In genomic region chr5:9920696-9921095, GRCh38 we compare ENCODE assay signal across 21 cellular contexts.
A peak's percentile ranks its signal among the peaks of the same experiment; 100 is the strongest.
DNase-seq lines count a peak whose midpoint lies in the region; ATAC-seq, FAIRE-seq and TF ChIP-seq lines count a peak whose summit lies in the region.
"Had no signal": no experiment of that assay in that cellular context is flagged by ENCODE, and none has a peak within 500 bp of the region (broad histone marks: within the 10 kb centered on the region; RNA-seq: fewer than 3 reads in every experiment).

No MANE protein-coding gene starts in this region.

- H4K5ac ChIP-seq in H1 (ENCODE audit: insufficient read length, low read depth, low read length), result no peak overlapping the region

- no peak overlapping the region for H3K27ac ChIP-seq in H1 (ENCODE audit: low read depth, low read length)
- H3K27ac ChIP-seq: C4-2B, PC-9, SJSA1 had no signal

- FAIRE-seq in H1 (lab: Jason Lieb, UNC), result no peak
- FAIRE-seq: D721Med had no signal

- no peak overlapping the region for H3K4me3 Mint-ChIP-seq in HFFc6

- no peaks in the 10 kb centered on the region for H3K27me3 Mint-ChIP-seq in HFFc6 (ENCODE audit: insufficient read depth)

- no peak overlapping the region for H2BK20ac ChIP-seq in H1 (ENCODE audit: low read length)

- in situ Hi-C loops in SK-MEL-5 (cut with HindIII; ENCODE audit: low pct_unique_long_range_greater_than_20kb, low sequenced_read_pairs), result no loop called here

- no peaks in the 10 kb centered on the region for H3K4me1 ChIP-seq in H1 (replicated peaks in 1 of 4; ENCODE audit: control insufficient read depth in 3 of 4, insufficient read depth in 4 of 4, low read length in 3 of 4)
- H3K4me1 ChIP-seq: HAP-1 had no signal

- TF ChIP-seq CTCF in HFFc6 (IDR thresholded peaks at IDR 0.05) (peak; percentile 49), H1 (IDR thresholded peaks at IDR 0.05; ENCODE audit: control extremely low read depth in 1 of 3, insufficient read depth in 1 of 3, low read depth in 1 of 3, low read length in 3 of 3) (0 out of 4 replicates have a peak, but pooled peaks of 1 of the 3 experiments have one; percentile 14)

- peaks cover 0 to 1% (median 0%) of the 10 kb centered on the region in 4 experiments; a peak in 1 of 7 replicates for H3K27me3 ChIP-seq in H1 (replicated peaks in 1 of 4; ENCODE audit: control insufficient read depth in 3 of 4, extremely low read depth in 1 of 4, insufficient read depth in 3 of 4, low read length in 3 of 4)
- H3K27me3 ChIP-seq: SJSA1 had no signal

- POLR2A ChIA-PET in H1 (lab: Charles Lee; ENCODE audit: partially characterized antibody), result no interaction called here

- DNase-seq in HFFc6 (no peak), SK-MEL-5 (ENCODE audit: low read depth, low spot score) (peak; percentile 35), H1 (ENCODE audit: low read depth in 1 of 2, low spot score in 2 of 2) (no peak), DMS53 (lab: John Stamatoyannopoulos, UW) (no peak)
- DNase-seq in effector CD8-positive, alpha-beta T cell (lab: John Stamatoyannopoulos, UW), result no peak
- DNase-seq: ACHN, AML-193, DMS79, NCI-H1105 treated with DMSO at 0.1 percent for 48 hours, NCI-H1694, NCI-H510A, NCI-H774, PC-9, SW 1271, T-helper 2 cell had no signal

- no peak for TF ChIP-seq POLR2A in H1 (IDR thresholded peaks at IDR 0.05; ENCODE audit: control extremely low read depth in 1 of 2, low read depth in 2 of 2, low read length in 2 of 2)

- WGBS in H1 (ENCODE audit: extremely low coverage in 1 of 2, insufficient coverage in 1 of 2, insufficient read length in 1 of 2, insufficient replicate concordance in 2 of 2, low coverage in 1 of 2, low lambda C conversion rate in 2 of 2, missing lambda C conversion rate in 1 of 2), 2 experiments, result 87% methylated on average over 8 of the region's 8 CpGs; no CpG with 5 or more reads in 1 of the 2 experiments

- no peak overlapping the region for H2AFZ ChIP-seq in H1 (ENCODE audit: low read length)
- H2AFZ ChIP-seq: PC-9 had no signal

- H3K36me3 Mint-ChIP-seq in HFFc6 (ENCODE audit: low read depth), result peaks cover 11% of the 10 kb centered on the region

- no peak overlapping the region for H3K14ac ChIP-seq in H1 (ENCODE audit: insufficient read length)

- H2BK5ac ChIP-seq in H1 (ENCODE audit: low read depth, low read length), result no peak overlapping the region

- no peak overlapping the region for H3K4me2 ChIP-seq in H1 (ENCODE audit: insufficient read depth in 1 of 2, low read depth in 2 of 2, low read length in 2 of 2)
- H3K4me2 ChIP-seq: PC-9 had no signal

- no peak overlapping the region for H3K56ac ChIP-seq in H1 (replicated peaks; ENCODE audit: insufficient read length, low read depth, low read length)

- H3K79me2 ChIP-seq in H1 (ENCODE audit: control insufficient read depth in 1 of 2, insufficient read depth in 2 of 2, low read length in 2 of 2), result no peaks in the 10 kb centered on the region

- H3K18ac ChIP-seq in H1 (ENCODE audit: extremely low read depth, low read length), result no peak overlapping the region

- H3K79me1 ChIP-seq in H1 (ENCODE audit: low read depth, low read length), result no peaks in the 10 kb centered on the region

- H3K4me1 Mint-ChIP-seq in HFFc6 (ENCODE audit: low read depth), result peaks cover 18% of the 10 kb centered on the region

- no peak overlapping the region for H2BK120ac ChIP-seq in H1 (replicated peaks; ENCODE audit: low read depth, low read length)

- CTCF ChIA-PET in H1 (lab: Charles Lee; ENCODE audit: partially characterized antibody), result interaction anchor here (0.8 to 5.4 kb wide), 9 partner anchors 22 to 231 kb away, joined by 3 to 18 read pairs (median 3); no protein-coding TSS in a partner anchor

- H2AK5ac ChIP-seq in H1 (ENCODE audit: low read depth, low read length), result peak overlapping the region; percentile 20; the same call in 1 of the 2 replicates

- no peak overlapping the region for H3K9ac ChIP-seq in H1 (replicated peaks in 1 of 4; ENCODE audit: extremely low read depth in 1 of 4, low read depth in 3 of 4, low read length in 3 of 4)

- no peaks in the 10 kb centered on the region for H3K23me2 ChIP-seq in H1 (ENCODE audit: low read depth, low read length)

- peaks cover 16% of the 10 kb centered on the region for H3K9me3 Mint-ChIP-seq in HFFc6

- no peak overlapping the region for H3K23ac ChIP-seq in H1 (ENCODE audit: insufficient read length)

- H2BK12ac ChIP-seq in H1 (ENCODE audit: low read depth, low read length), result no peak overlapping the region

- no peaks in the 10 kb centered on the region; a peak in 1 of 8 replicates for H3K36me3 ChIP-seq in H1 (ENCODE audit: control insufficient read depth in 2 of 4, insufficient read depth in 4 of 4, low read length in 3 of 4)
- H3K36me3 ChIP-seq: HAP-1, SJSA1 had no signal

- no peak overlapping the region for H4K8ac ChIP-seq in H1 (ENCODE audit: extremely low read depth, insufficient read depth, low read length)

- no peak overlapping the region for H4K91ac ChIP-seq in H1 (replicated peaks; ENCODE audit: insufficient read length, low read length)

- peaks cover 11 to 12% of the 10 kb centered on the region in 2 experiments; a peak in 3 of 4 replicates for H3K9me3 ChIP-seq in H1 (ENCODE audit: insufficient read depth in 2 of 2, low read depth in 1 of 2, low read length in 1 of 2)
- H3K9me3 ChIP-seq: HAP-1 had no signal

- H3K4me3 ChIP-seq in H1 (ENCODE audit: extremely low read depth in 1 of 4, insufficient read depth in 2 of 4, low read depth in 3 of 4, low read length in 4 of 4), result no peak overlapping the region
- H3K4me3 ChIP-seq: HAP-1, PC-9, SJSA1 had no signal

- H2BK15ac ChIP-seq in H1 (ENCODE audit: low read length), result no peak overlapping the region

- ATAC-seq in GM19455 (IDR thresholded peaks at IDR 0.05; ENCODE audit: unreplicated experiment) (no peak), GM21529 (IDR thresholded peaks at IDR 0.05; ENCODE audit: unreplicated experiment) (no peak)

- no peak for TF ChIP-seq EP300 in H1 (IDR thresholded peaks at IDR 0.05; ENCODE audit: borderline replicate concordance in 1 of 2, low read depth in 2 of 2, low read length in 2 of 2)

- TF ChIP-seq RAD21 in H1 (IDR thresholded peaks at IDR 0.05 in 1 of 2, conservative IDR thresholded peaks at IDR 0.05 in 1 of 2; ENCODE audit: low read depth in 2 of 2, low read length in 2 of 2), result no peak; a peak in 1 of 4 replicates

- no peak overlapping the region for H3K27ac Mint-ChIP-seq in HFFc6

- no peak overlapping the region for H3K4ac ChIP-seq in H1 (replicated peaks; ENCODE audit: insufficient read length, low read depth, low read length)

- H4K20me1 ChIP-seq in H1 (replicated peaks in 1 of 2; ENCODE audit: control insufficient read depth in 1 of 2, insufficient read depth in 2 of 2, low read length in 2 of 2), result no peaks in the 10 kb centered on the region

TF ChIP-seq in H1, 55 proteins besides CTCF, POLR2A, EP300 and RAD21:
- TF ChIP-seq CHD2 (IDR thresholded peaks at IDR 0.05; ENCODE audit: low read length) (no peak), HDAC2 (IDR thresholded peaks at IDR 0.05; ENCODE audit: borderline replicate concordance in 1 of 2, low read depth in 2 of 2, low read length in 2 of 2) (no peak), TCF12 (IDR thresholded peaks at IDR 0.05; ENCODE audit: low read depth, low read length) (no peak), NANOG (IDR thresholded peaks at IDR 0.05; ENCODE audit: insufficient read depth, low read depth, low read length, poor library complexity, severe bottlenecking) (no peak), KDM1A (IDR thresholded peaks at IDR 0.05; ENCODE audit: borderline replicate concordance, low read length) (no peak), ATF3 (IDR thresholded peaks at IDR 0.05; ENCODE audit: insufficient read depth, low read depth, low read length) (no peak), BRCA1 (IDR thresholded peaks at IDR 0.05; ENCODE audit: low read depth, low read length) (no peak), SP1 (IDR thresholded peaks at IDR 0.05; ENCODE audit: low read depth, low read length) (no peak), CEBPB (IDR thresholded peaks at IDR 0.05; ENCODE audit: low read depth, low read length) (no peak), TAF7 (optimal IDR thresholded peaks at IDR 0.05; ENCODE audit: borderline replicate concordance, low read depth, low read length) (no peak), ASH2L (IDR thresholded peaks at IDR 0.05; ENCODE audit: low read length) (no peak), KDM4A (IDR thresholded peaks at IDR 0.05; ENCODE audit: low read depth, low read length, severe bottlenecking) (no peak), BACH1 (IDR thresholded peaks at IDR 0.05; ENCODE audit: low read length) (no peak)
